In the genomic region with DNA sequence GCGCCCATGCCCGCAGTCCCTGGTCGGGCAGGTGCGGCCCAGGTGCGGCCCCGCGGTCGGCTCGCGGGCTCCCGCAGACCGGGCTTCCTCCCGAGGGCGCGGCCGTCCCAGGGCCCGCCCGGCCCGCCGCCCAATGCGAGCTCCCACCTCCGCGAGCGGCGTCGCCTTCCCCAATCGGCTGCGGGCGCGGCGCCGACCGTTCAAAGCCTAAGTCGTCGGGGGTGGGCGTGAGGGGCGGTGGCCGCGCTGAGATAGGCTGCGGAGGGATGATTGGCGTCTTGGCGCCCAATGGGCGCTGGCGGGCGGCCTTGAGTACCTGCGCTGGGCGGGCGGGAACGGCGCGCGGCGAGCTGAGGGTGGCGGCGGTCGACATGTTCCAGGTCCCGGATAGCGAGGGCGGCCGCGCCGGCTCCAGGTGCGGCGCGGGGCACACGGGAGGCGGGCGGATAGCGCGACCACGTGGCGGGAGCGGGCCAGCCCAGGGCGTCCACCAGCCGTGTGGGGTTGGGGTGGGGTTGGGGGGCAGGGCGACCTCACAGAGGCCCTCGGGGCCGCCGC, we compare ENCODE assay signal across 8 cellular contexts. TPM values are rescaled to one million over a fixed set of nuclear protein-coding genes. Genes with fewer than 3 reads are reported as not detected.
DNase-seq lines count a peak whose midpoint lies in the region; ATAC-seq and TF ChIP-seq lines count a peak whose summit lies in the region.

A gene with protein sequence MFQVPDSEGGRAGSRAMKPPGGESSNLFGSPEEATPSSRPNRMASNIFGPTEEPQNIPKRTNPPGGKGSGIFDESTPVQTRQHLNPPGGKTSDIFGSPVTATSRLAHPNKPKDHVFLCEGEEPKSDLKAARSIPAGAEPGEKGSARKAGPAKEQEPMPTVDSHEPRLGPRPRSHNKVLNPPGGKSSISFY (plus strand): TSS at position 338 of the 558 bp plus-strand sequence. CDS start 34 bp downstream, at position 372.

- TF ChIP-seq CTCF in C4-2B (conservative IDR thresholded peaks at IDR 0.05) (no peak), dorsolateral prefrontal cortex (IDR thresholded peaks at IDR 0.05 in 54 of 56, conservative IDR thresholded peaks at IDR 0.05 in 2 of 56; ENCODE audit: low read depth in 1 of 56, partially characterized antibody in 56 of 56) (peak in 19 of 56 donors; percentile 6 to 37 (median 17)), lower leg skin (IDR thresholded peaks at IDR 0.05) (no peak)

- H3K27ac ChIP-seq in C4-2B (peak within 1 kb of the TSS; percentile 97), dorsolateral prefrontal cortex (peak within 1 kb of the TSS in 36 of 59 donors; percentile 7 to 82 (median 42))

- H3K4me3 ChIP-seq in dorsolateral prefrontal cortex (peak within 1 kb of the TSS; percentile 40 to 88 (median 72)), lower leg skin (ENCODE audit: low read depth, poor library complexity, severe bottlenecking) (peak within 1 kb of the TSS; percentile 48)

- ATAC-seq in GM19395 (IDR thresholded peaks at IDR 0.05; ENCODE audit: unreplicated experiment) (peak; percentile 91), HG03565 (IDR thresholded peaks at IDR 0.05; ENCODE audit: unreplicated experiment) (peak; percentile 82)

- 0% methylated on average over 24 of the region's 79 CpGs for WGBS in lower leg skin, 2 donors

- no peak for TF ChIP-seq POLR2A in lower leg skin (IDR thresholded peaks at IDR 0.05)

- DNase-seq in NCI-H774 (lab: John Stamatoyannopoulos, UW) = peak; percentile 89
- DNase-seq in activated CD4-positive, alpha-beta T cell treated with anti-CD3 and anti-CD28 coated beads, Interleukin-2, amount 50 U/mL, for 4 hours = peak; percentile 94
- peak; percentile 90 to 98 (median 95) for DNase-seq in dorsolateral prefrontal cortex
- peak; percentile 97 to 99 for DNase-seq in lower leg skin (ENCODE audit: low spot score in 2 of 2)
- peak; percentile 95 to 96 for DNase-seq in stimulated activated CD4-positive, alpha-beta T cell treated with anti-CD3 and anti-CD28 coated beads, Interleukin-4, amount 100 ng/mL, for 4 hours

- H3K27me3 ChIP-seq in dorsolateral prefrontal cortex = no peaks in the 10 kb centered on the region

- intact Hi-C loops in dorsolateral prefrontal cortex (cut with DNase I) (loop anchor here in 1 of 2 donors (1.0 to 10.0 kb wide), 2 partner anchors 28 to 63 kb away; a partner anchor contains a TSS), lower leg skin (cut with DNase I; ENCODE audit: low total_unique reads) (no loop called here)

RNA-seq across cellular contexts. Expression of the gene that starts here (rescaled TPM):
- total RNA-seq in dorsolateral prefrontal cortex (10 to 100 TPM in 114 of 120 experiments, 1 to 10 TPM in 6; 7.1 to 57.9 (median 18.9) TPM), lower leg skin (10 to 100 TPM; 23.3 to 40.1 (median 38.1) TPM)

Comparison
In these comparisons a context has a peak if more than half of its experiments do, and no peak if none do; other contexts are left out.
1. Peak in every context shown above with its lines: DNase-seq, ATAC-seq, H3K4me3 ChIP-seq and H3K27ac ChIP-seq.